Comparison of ENCODE assay signal across 9 cellular contexts in the genomic region with DNA sequence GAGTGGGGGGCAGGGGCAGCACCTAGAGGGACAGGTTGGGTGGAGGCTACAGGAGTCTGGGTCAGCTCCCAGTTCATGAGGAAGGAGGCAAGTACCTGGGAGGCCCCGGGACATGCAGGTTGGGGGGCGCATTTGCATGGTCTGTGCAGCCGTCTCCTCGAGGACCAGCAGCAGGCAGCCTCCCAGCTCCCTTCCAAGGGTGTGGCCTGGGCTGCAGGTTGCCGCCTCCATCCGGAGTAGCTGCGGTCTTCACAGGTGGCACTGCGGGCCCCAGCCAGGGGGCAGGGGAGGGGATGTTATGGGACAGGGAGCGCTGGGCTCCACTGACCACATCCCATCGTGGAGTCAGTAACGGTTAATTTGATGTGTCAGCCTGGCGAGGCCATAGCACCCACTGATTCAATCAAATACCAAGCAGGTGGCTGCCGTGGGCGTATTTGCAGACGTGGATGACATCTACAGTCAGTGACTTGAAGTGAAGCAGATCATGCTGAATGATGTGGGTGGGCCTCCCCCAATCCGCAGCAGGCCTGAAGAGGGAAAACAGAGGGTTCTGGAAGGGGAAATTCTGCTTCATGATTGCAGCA.
DNase-seq lines count a peak whose midpoint lies in the region; ATAC-seq and TF ChIP-seq lines count a peak whose summit lies in the region.
"Had no signal": no experiment of that assay in that cellular context is flagged by ENCODE, and none has a peak within 500 bp of the region (broad histone marks: within the 10 kb centered on the region; RNA-seq: fewer than 3 reads in every experiment).

No MANE protein-coding gene starts in this region.

- no peak overlapping the region for H3K18ac ChIP-seq in mesendoderm (ENCODE audit: low read length)

- H3K79me2 ChIP-seq in mesendoderm (ENCODE audit: control insufficient read depth, insufficient read depth, low read length), result no peaks in the 10 kb centered on the region

- H3K27me3 ChIP-seq in Peyer's patch (no peaks in the 10 kb centered on the region), tibial nerve (no peaks in the 10 kb centered on the region), mesendoderm (ENCODE audit: insufficient read depth, low read length, poor library complexity) (no peaks in the 10 kb centered on the region)
- H3K27me3 ChIP-seq: neutrophil had no signal

- TF ChIP-seq CTCF in Peyer's patch (IDR thresholded peaks at IDR 0.05), result no peak
- TF ChIP-seq CTCF in tibial nerve (IDR thresholded peaks at IDR 0.05), result no peak

- H3K56ac ChIP-seq in mesendoderm (ENCODE audit: low read length), result no peak overlapping the region

- peak overlapping the region in 1 of 4 donors; percentile 42 for H3K27ac ChIP-seq in Peyer's patch
- H3K27ac ChIP-seq in tibial nerve, result no peak overlapping the region
- no peak overlapping the region for H3K27ac ChIP-seq in mesendoderm (ENCODE audit: low read depth, low read length)
- H3K27ac ChIP-seq: neutrophil had no signal

- H3K4me3 ChIP-seq in Peyer's patch (no peak overlapping the region), tibial nerve (no peak overlapping the region), mesendoderm (ENCODE audit: low read length) (no peak overlapping the region)

- no peak overlapping the region for H2BK5ac ChIP-seq in mesendoderm (ENCODE audit: low read length)

- ATAC-seq in GM19351 (IDR thresholded peaks at IDR 0.05; ENCODE audit: unreplicated experiment), result peak; percentile 80

- no peak overlapping the region for H3K4me2 ChIP-seq in mesendoderm (ENCODE audit: low read length)

- no peak overlapping the region for H2AK5ac ChIP-seq in mesendoderm (ENCODE audit: low read length)

- H3K36me3 ChIP-seq in Peyer's patch (no peaks in the 10 kb centered on the region), tibial nerve (no peaks in the 10 kb centered on the region), mesendoderm (ENCODE audit: control insufficient read depth, insufficient read depth, low read length) (no peaks in the 10 kb centered on the region)
- H3K36me3 ChIP-seq: neutrophil had no signal

- no peak overlapping the region for H2BK15ac ChIP-seq in mesendoderm (replicated peaks; ENCODE audit: low read depth)

- DNase-seq in Peyer's patch (peak in 2 of 3 donors; percentile 32 to 40), amygdala (lab: John Stamatoyannopoulos, UW) (peak in 31 of 56 donors; percentile 10 to 83 (median 44)), tibial nerve (ENCODE audit: low spot score in 2 of 2) (no peak), mesendoderm (no peak), DMS79 treated with DMSO at 0.1 percent for 48 hours (lab: John Stamatoyannopoulos, UW) (no peak), NCI-H748 (lab: John Stamatoyannopoulos, UW; ENCODE audit: unreplicated experiment) (no peak)
- DNase-seq in stimulated activated CD8-positive, alpha-beta memory T cell treated with anti-CD3 and anti-CD28 coated beads, Interleukin-12 subunit alpha, Interleukin-12 subunit beta, amount 100 ng/mL, for 24 hours (ENCODE audit: extremely low read depth), result peak; percentile 54

- 83 to 85% methylated on average over 15 to 16 of the region's 16 CpGs for WGBS in tibial nerve, 2 donors
- WGBS in mesendoderm (ENCODE audit: extremely low coverage, insufficient coverage, low lambda C conversion rate), result no CpG with 5 or more reads among the region's 16 CpGs

- H3K9ac ChIP-seq in mesendoderm (ENCODE audit: low read length), result no peak overlapping the region

- no peak overlapping the region for H2BK120ac ChIP-seq in mesendoderm (ENCODE audit: low read depth, low read length)

- H4K8ac ChIP-seq in mesendoderm (ENCODE audit: low read depth, low read length), result no peak overlapping the region

- H3K23ac ChIP-seq in mesendoderm (ENCODE audit: low read length), result no peak overlapping the region

- TF ChIP-seq POLR2A in Peyer's patch (IDR thresholded peaks at IDR 0.05) (no peak), tibial nerve (IDR thresholded peaks at IDR 0.05) (no peak)

- H3K9me3 ChIP-seq in Peyer's patch, result no peaks in the 10 kb centered on the region
- H3K9me3 ChIP-seq in tibial nerve, result no peaks in the 10 kb centered on the region
- H3K9me3 ChIP-seq: neutrophil had no signal

- TF ChIP-seq EP300 in tibial nerve (IDR thresholded peaks at IDR 0.05), result no peak

- H3K4me1 ChIP-seq in Peyer's patch, result peaks cover 0 to 22% (median 13%) of the 10 kb centered on the region in 4 donors
- H3K4me1 ChIP-seq in tibial nerve, result peaks cover 0 to 65% (median 22%) of the 10 kb centered on the region in 4 donors
- H3K4me1 ChIP-seq in mesendoderm (ENCODE audit: control insufficient read depth, low read depth, low read length), result peaks cover 9% of the 10 kb centered on the region

- H3K4ac ChIP-seq in mesendoderm (ENCODE audit: low read depth, low read length), result no peak overlapping the region

- H3K79me1 ChIP-seq in mesendoderm (ENCODE audit: low read length), result no peaks in the 10 kb centered on the region

- no peak overlapping the region for H4K5ac ChIP-seq in mesendoderm (ENCODE audit: low read length)

Comparison
In these comparisons a context has a peak if more than half of its experiments do, and no peak if none do; other contexts are left out.
1. DNase-seq: peak in Peyer's patch (2 of 3), amygdala (31 of 56) and stimulated activated CD8-positive, alpha-beta memory T cell treated with anti-CD3 and anti-CD28 coated beads, Interleukin-12 subunit alpha, Interleukin-12 subunit beta, amount 100 ng/mL, for 24 hours (single experiment); none in tibial nerve (0 of 2), mesendoderm (single experiment), DMS79 treated with DMSO at 0.1 percent for 48 hours (single experiment) and NCI-H748 (single experiment).